In genomic region chrX:4150259-4150658, GRCh38 we compare ENCODE assay signal across 27 cellular contexts.
"Had no signal": no experiment of that assay in that cellular context is flagged by ENCODE, and none has a peak within 500 bp of the region (broad histone marks: within the 10 kb centered on the region; RNA-seq: fewer than 3 reads in every experiment).

No MANE protein-coding gene starts in this region.

- H3K9me3 Mint-ChIP-seq: stimulated activated effector memory CD8-positive, alpha-beta T cell treated with anti-CD3 and anti-CD28 coated beads, Interleukin-12 subunit alpha, Interleukin-12 subunit beta, amount 100 ng/mL, for 72 hours; stimulated activated naive CD8-positive, alpha-beta T cell treated with anti-CD3 and anti-CD28 coated beads, Interleukin-15, amount 100 ng/mL, for 72 hours; stimulated activated naive CD8-positive, alpha-beta T cell treated with anti-CD3 and anti-CD28 coated beads, Interleukin-15, Interleukin-2, amounts not matched to agents 100 ng/mL and 50 ng/mL, for 24 hours; type B pancreatic cell had no signal

- H3K36me3 Mint-ChIP-seq: stimulated activated effector memory CD8-positive, alpha-beta T cell treated with anti-CD3 and anti-CD28 coated beads, Interleukin-12 subunit alpha, Interleukin-12 subunit beta, amount 100 ng/mL, for 72 hours; stimulated activated memory B cell treated with anti-CD40 and anti-IgM and Interleukin-4, amounts not matched to agents 10 μg/mL and 1 μg/mL and 100 μg/mL, for 72 hours; type B pancreatic cell had no signal

- H3K4me1 Mint-ChIP-seq: stimulated activated effector memory CD8-positive, alpha-beta T cell treated with anti-CD3 and anti-CD28 coated beads, Interleukin-12 subunit alpha, Interleukin-12 subunit beta, amount 100 ng/mL, for 72 hours; stimulated activated memory B cell treated with anti-CD40 and anti-IgM and Interleukin-4, amounts not matched to agents 10 μg/mL and 1 μg/mL and 100 μg/mL, for 72 hours; stimulated activated naive B cell treated with anti-CD40 and anti-IgM and Interleukin-4, amounts not matched to agents 10 μg/mL and 1 μg/mL and 100 μg/mL, for 72 hours; stimulated activated naive CD8-positive, alpha-beta T cell treated with anti-CD3 and anti-CD28 coated beads, Interleukin-15, amount 100 ng/mL, for 72 hours had no signal

- H3K27me3 ChIP-seq: stomach, suprapubic skin, testis, thyroid gland, tibial artery, tibial nerve, transverse colon, upper lobe of left lung, upper lobe of right lung, uterus had no signal

- H3K36me3 ChIP-seq: stomach, suprapubic skin, thoracic aorta, thyroid gland, tibial artery, tibial nerve, transverse colon, upper lobe of left lung, upper lobe of right lung, uterus had no signal

- ATAC-seq: stimulated activated effector memory CD8-positive, alpha-beta T cell treated with anti-CD3 and anti-CD28 coated beads, Interleukin-12 subunit alpha, Interleukin-12 subunit beta, amount 100 ng/mL, for 72 hours; stimulated activated memory B cell treated with anti-CD40 and anti-IgM and Interleukin-4, amounts not matched to agents 10 μg/mL and 1 μg/mL and 100 μg/mL, for 72 hours; stimulated activated naive B cell treated with anti-CD40 and anti-IgM and Interleukin-4, amounts not matched to agents 10 μg/mL and 1 μg/mL and 100 μg/mL, for 72 hours; stimulated activated naive CD8-positive, alpha-beta T cell treated with anti-CD3 and anti-CD28 coated beads, Interleukin-15, amount 100 ng/mL, for 72 hours; stimulated activated naive CD8-positive, alpha-beta T cell treated with anti-CD3 and anti-CD28 coated beads, Interleukin-15, Interleukin-2, amounts not matched to agents 100 U/mL and 50 U/mL, for 24 hours; upper lobe of right lung had no signal

- H3K27ac Mint-ChIP-seq: stimulated activated effector memory CD8-positive, alpha-beta T cell treated with anti-CD3 and anti-CD28 coated beads, Interleukin-12 subunit alpha, Interleukin-12 subunit beta, amount 100 ng/mL, for 72 hours; stimulated activated memory B cell treated with anti-CD40 and anti-IgM and Interleukin-4, amounts not matched to agents 10 μg/mL and 1 μg/mL and 100 μg/mL, for 72 hours; stimulated activated naive B cell treated with anti-CD40 and anti-IgM and Interleukin-4, amounts not matched to agents 10 μg/mL and 1 μg/mL and 100 μg/mL, for 72 hours; stimulated activated naive CD8-positive, alpha-beta T cell treated with anti-CD3 and anti-CD28 coated beads, Interleukin-15, amount 100 ng/mL, for 72 hours; stimulated activated naive CD8-positive, alpha-beta T cell treated with anti-CD3 and anti-CD28 coated beads, Interleukin-15, Interleukin-2, amounts not matched to agents 100 ng/mL and 50 ng/mL, for 24 hours; type B pancreatic cell had no signal

- DNase-seq: stimulated activated CD4-positive, alpha-beta T cell treated with anti-CD3 and anti-CD28 coated beads, Interleukin-2, amount 100 ng/mL, for 48 hours; stimulated activated CD4-positive, alpha-beta T cell treated with anti-CD3 and anti-CD28 coated beads, Interleukin-4, amount 100 ng/mL, for 1 hour; stimulated activated CD4-positive, alpha-beta T cell treated with anti-CD3 and anti-CD28 coated beads, Interleukin-4, amount 100 ng/mL, for 24 hours; stimulated activated CD4-positive, alpha-beta T cell treated with anti-CD3 and anti-CD28 coated beads, Interleukin-4, amount 100 ng/mL, for 4 hours; stimulated activated CD8-positive, alpha-beta memory T cell treated with anti-CD3 and anti-CD28 coated beads, Interleukin-4, amount 100 ng/mL, for 48 hours; stimulated activated naive B cell treated with anti-CD40 and anti-IgM and Interleukin-4, amounts not matched to agents 10 μg/mL and 1 μg/mL and 100 μg/mL, for 72 hours; stimulated activated naive CD4-positive, alpha-beta T cell; stimulated activated naive CD4-positive, alpha-beta T cell treated with Interleukin-2 at 50 U/mL for 16 hours; stimulated activated naive CD8-positive, alpha-beta T cell treated with anti-CD3 and anti-CD28 coated beads, Interleukin-15, amount 100 ng/mL, for 72 hours; stimulated activated naive CD8-positive, alpha-beta T cell treated with anti-CD3 and anti-CD28 coated beads, Interleukin-15, Interleukin-2, amounts not matched to agents 100 U/mL and 50 U/mL, for 24 hours; stomach; substantia nigra; testis; thyroid gland; tibial artery; transverse colon; trophoblast cell; upper lobe of left lung; upper lobe of right lung; uterus had no signal

- H3K27ac ChIP-seq: stomach, suprapubic skin, testis, thoracic aorta, thyroid gland, tibial artery, tibial nerve, transverse colon, upper lobe of left lung, upper lobe of right lung, uterus had no signal

- H3K9me3 ChIP-seq: suprapubic skin, testis, thoracic aorta, thyroid gland, transverse colon, upper lobe of left lung, upper lobe of right lung, uterus had no signal

- H3K4me1 ChIP-seq: stomach, suprapubic skin, testis, thyroid gland, tibial artery, tibial nerve, transverse colon, upper lobe of left lung, upper lobe of right lung, uterus had no signal

- H3K27me3 Mint-ChIP-seq: stimulated activated memory B cell treated with anti-CD40 and anti-IgM and Interleukin-4, amounts not matched to agents 10 μg/mL and 1 μg/mL and 100 μg/mL, for 72 hours; stimulated activated naive B cell treated with anti-CD40 and anti-IgM and Interleukin-4, amounts not matched to agents 10 μg/mL and 1 μg/mL and 100 μg/mL, for 72 hours; stimulated activated naive CD8-positive, alpha-beta T cell treated with anti-CD3 and anti-CD28 coated beads, Interleukin-15, amount 100 ng/mL, for 72 hours; stimulated activated naive CD8-positive, alpha-beta T cell treated with anti-CD3 and anti-CD28 coated beads, Interleukin-15, Interleukin-2, amounts not matched to agents 100 ng/mL and 50 ng/mL, for 24 hours had no signal

- H3K4me3 Mint-ChIP-seq: stimulated activated effector memory CD8-positive, alpha-beta T cell treated with anti-CD3 and anti-CD28 coated beads, Interleukin-12 subunit alpha, Interleukin-12 subunit beta, amount 100 ng/mL, for 72 hours; stimulated activated memory B cell treated with anti-CD40 and anti-IgM and Interleukin-4, amounts not matched to agents 10 μg/mL and 1 μg/mL and 100 μg/mL, for 72 hours; stimulated activated naive B cell treated with anti-CD40 and anti-IgM and Interleukin-4, amounts not matched to agents 10 μg/mL and 1 μg/mL and 100 μg/mL, for 72 hours; stimulated activated naive CD8-positive, alpha-beta T cell treated with anti-CD3 and anti-CD28 coated beads, Interleukin-15, amount 100 ng/mL, for 72 hours; stimulated activated naive CD8-positive, alpha-beta T cell treated with anti-CD3 and anti-CD28 coated beads, Interleukin-15, Interleukin-2, amounts not matched to agents 100 ng/mL and 50 ng/mL, for 24 hours; type B pancreatic cell had no signal

- H3K4me3 ChIP-seq: stomach, suprapubic skin, testis, thoracic aorta, thyroid gland, tibial artery, tibial nerve, transverse colon, upper lobe of left lung, upper lobe of right lung, uterus had no signal
